Comparison of ENCODE assay signal across 9 cellular contexts in the genomic region with DNA sequence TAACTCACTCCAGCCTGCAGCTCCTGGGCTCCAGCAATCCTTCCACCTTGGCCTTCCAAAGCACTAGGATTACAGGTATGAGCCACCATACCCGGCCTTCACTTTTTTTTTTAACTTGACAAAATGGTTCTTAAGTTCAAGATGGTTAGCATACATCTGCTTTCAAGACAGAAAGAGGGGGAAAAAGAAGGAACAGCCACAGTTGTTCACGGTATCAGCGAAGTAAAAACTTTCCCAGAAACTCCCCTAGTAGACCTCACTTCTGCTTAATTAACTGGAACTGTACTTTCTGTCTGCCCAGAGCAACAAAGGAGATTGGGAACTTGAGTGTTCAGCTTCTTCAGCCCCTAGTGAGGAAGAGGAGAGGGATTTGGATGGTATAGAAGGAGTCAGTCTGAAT.
A peak's percentile ranks its signal among the peaks of the same experiment; 100 is the strongest.
DNase-seq lines count a peak whose midpoint lies in the region; ATAC-seq, FAIRE-seq and TF ChIP-seq lines count a peak whose summit lies in the region.
"Had no signal": no experiment of that assay in that cellular context is flagged by ENCODE, and none has a peak within 500 bp of the region (broad histone marks: within the 10 kb centered on the region; RNA-seq: fewer than 3 reads in every experiment).

No MANE protein-coding gene starts in this region.

- H3K27me3 ChIP-seq in PC-3 (ENCODE audit: low read length), result no peaks in the 10 kb centered on the region
- no peaks in the 10 kb centered on the region for H3K27me3 ChIP-seq in endodermal cell (ENCODE audit: control insufficient read depth, insufficient read depth, low read length, poor library complexity, severe bottlenecking)
- no peaks in the 10 kb centered on the region for H3K27me3 ChIP-seq in sigmoid colon

- no peak overlapping the region for H3K27ac Mint-ChIP-seq in endodermal cell
- no peak overlapping the region for H3K27ac Mint-ChIP-seq in effector memory CD8-positive, alpha-beta T cell
- H3K27ac Mint-ChIP-seq: T-helper 17 cell had no signal

- no peaks in the 10 kb centered on the region for H3K9me2 ChIP-seq in PC-3 (replicated peaks; ENCODE audit: low read length)

- peak overlapping the region; percentile 95 for H3K27ac ChIP-seq in PC-3 (ENCODE audit: low read length)
- H3K27ac ChIP-seq in endodermal cell (ENCODE audit: low read depth, low read length), result no peak overlapping the region
- H3K27ac ChIP-seq in sigmoid colon, result peak overlapping the region; percentile 72 to 88 (median 82)

- H3K79me2 ChIP-seq in PC-3 (ENCODE audit: low read length), result no peaks in the 10 kb centered on the region

- H3K4me1 Mint-ChIP-seq in endodermal cell, result no peaks in the 10 kb centered on the region
- H3K4me1 Mint-ChIP-seq in effector memory CD8-positive, alpha-beta T cell (ENCODE audit: low read depth in 2 of 2), result no peaks in the 10 kb centered on the region

- H3K36me3 Mint-ChIP-seq in endodermal cell (ENCODE audit: low read depth), result no peaks in the 10 kb centered on the region
- no peaks in the 10 kb centered on the region for H3K36me3 Mint-ChIP-seq in effector memory CD8-positive, alpha-beta T cell (ENCODE audit: insufficient read depth)

- peaks cover 2% of the 10 kb centered on the region for H3K27me3 Mint-ChIP-seq in endodermal cell (ENCODE audit: insufficient read depth)
- H3K27me3 Mint-ChIP-seq in effector memory CD8-positive, alpha-beta T cell, result no peaks in the 10 kb centered on the region
- H3K27me3 Mint-ChIP-seq: T-helper 17 cell had no signal

- no peaks in the 10 kb centered on the region for H4K20me1 ChIP-seq in PC-3 (ENCODE audit: low read length)

- no peak for TF ChIP-seq POLR2A in sigmoid colon (IDR thresholded peaks at IDR 0.05)

- POLR2A ChIA-PET in PC-3 (lab: Charles Lee; ENCODE audit: unreplicated experiment), result no interaction called here

- H3K4me3 ChIP-seq in PC-3 (ENCODE audit: low read length), result no peak overlapping the region
- H3K4me3 ChIP-seq in endodermal cell (ENCODE audit: low read length), result no peak overlapping the region
- no peak overlapping the region for H3K4me3 ChIP-seq in sigmoid colon

- no peak for TF ChIP-seq CTCF in PC-3 (conservative IDR thresholded peaks at IDR 0.05; ENCODE audit: low read depth, low read length)
- no peak for TF ChIP-seq CTCF in endodermal cell (conservative IDR thresholded peaks at IDR 0.05)
- no peak for TF ChIP-seq CTCF in sigmoid colon (IDR thresholded peaks at IDR 0.05)

- no peak overlapping the region for H2AFZ ChIP-seq in PC-3 (ENCODE audit: low read length)

- 94% methylated on average over 3 of the region's 3 CpGs; no CpG with 5 or more reads in 1 of the 2 experiments for WGBS in endodermal cell (ENCODE audit: insufficient coverage in 1 of 2, insufficient read length in 1 of 2), 2 experiments
- WGBS in sigmoid colon, 2 donors, result 77 to 93% methylated on average over 3 of the region's 3 CpGs

- H3K4me1 ChIP-seq in PC-3 (ENCODE audit: insufficient read depth, low read length) (peaks cover 33% of the 10 kb centered on the region), endodermal cell (ENCODE audit: control insufficient read depth, insufficient read depth, low read length) (no peaks in the 10 kb centered on the region), sigmoid colon (peaks cover 0 to 32% (median 25%) of the 10 kb centered on the region in 4 donors)

- H3K9me3 Mint-ChIP-seq in endodermal cell, result no peaks in the 10 kb centered on the region
- H3K9me3 Mint-ChIP-seq in effector memory CD8-positive, alpha-beta T cell, result no peaks in the 10 kb centered on the region

- BruUV-seq in PC-3 (replicated peaks; lab: Mats Ljungman, UMichigan), result no TSS peak

- no peak overlapping the region for H3K4me2 ChIP-seq in PC-3 (ENCODE audit: low read length)

- FAIRE-seq in GM19239 (lab: Jason Lieb, UNC), result peak; percentile 18

- TF ChIP-seq EP300 in sigmoid colon (IDR thresholded peaks at IDR 0.05), result no peak

- no peaks in the 10 kb centered on the region for H3K36me3 ChIP-seq in PC-3 (ENCODE audit: low read depth, low read length)
- H3K36me3 ChIP-seq in endodermal cell (ENCODE audit: control insufficient read depth, insufficient read depth, low read length), result no peaks in the 10 kb centered on the region
- no peaks in the 10 kb centered on the region for H3K36me3 ChIP-seq in sigmoid colon

- intact Hi-C loops in PC-3 (cut with micrococcal nuclease), result no loop called here
- intact Hi-C loops in sigmoid colon (cut with DNase I), result loop anchor here (5.0 kb wide), 2 partner anchors 59 to 116 kb away; partner anchors contain the start of gene UGCG

- CTCF ChIA-PET in PC-3 (lab: Charles Lee), result no interaction called here

- H3F3A ChIP-seq in PC-3 (ENCODE audit: low read length, unreplicated experiment), result no peaks in the 10 kb centered on the region

- H3K9me3 ChIP-seq in PC-3 (ENCODE audit: low read length), result no peaks in the 10 kb centered on the region
- no peaks in the 10 kb centered on the region for H3K9me3 ChIP-seq in endodermal cell (ENCODE audit: control insufficient read depth, low read length)
- no peaks in the 10 kb centered on the region for H3K9me3 ChIP-seq in sigmoid colon

- DNase-seq in GM19239 (ENCODE audit: insufficient read length, low spot score) (no peak), PC-3 (no peak), endodermal cell (peak; percentile 2), sigmoid colon (no peak), SHP77 (lab: John Stamatoyannopoulos, UW) (no peak), NCI-H187 (lab: John Stamatoyannopoulos, UW) (no peak)
- no peak for DNase-seq in activated CD4-positive, CD25-positive, alpha-beta regulatory T cell treated with anti-CD3 and anti-CD28 coated beads, Interleukin-2, amount 50 U/mL, for 72 hours
- DNase-seq in effector memory CD8-positive, alpha-beta T cell, result no peak
- DNase-seq: T-helper 17 cell had no signal

- H3K4me3 Mint-ChIP-seq in endodermal cell, result no peak overlapping the region
- H3K4me3 Mint-ChIP-seq in effector memory CD8-positive, alpha-beta T cell, result no peak overlapping the region
- H3K4me3 Mint-ChIP-seq: T-helper 17 cell had no signal

- no peak overlapping the region for H3K9ac ChIP-seq in PC-3 (ENCODE audit: low read length)
- no peak overlapping the region for H3K9ac ChIP-seq in endodermal cell (ENCODE audit: extremely low read depth, low read length, poor library complexity, severe bottlenecking)

- no peak for ATAC-seq in PC-3
- no peak for ATAC-seq in effector memory CD8-positive, alpha-beta T cell (replicated peaks)
- ATAC-seq: T-helper 17 cell had no signal
